8 cellular contexts compared by ENCODE assay signal in the genomic region with DNA sequence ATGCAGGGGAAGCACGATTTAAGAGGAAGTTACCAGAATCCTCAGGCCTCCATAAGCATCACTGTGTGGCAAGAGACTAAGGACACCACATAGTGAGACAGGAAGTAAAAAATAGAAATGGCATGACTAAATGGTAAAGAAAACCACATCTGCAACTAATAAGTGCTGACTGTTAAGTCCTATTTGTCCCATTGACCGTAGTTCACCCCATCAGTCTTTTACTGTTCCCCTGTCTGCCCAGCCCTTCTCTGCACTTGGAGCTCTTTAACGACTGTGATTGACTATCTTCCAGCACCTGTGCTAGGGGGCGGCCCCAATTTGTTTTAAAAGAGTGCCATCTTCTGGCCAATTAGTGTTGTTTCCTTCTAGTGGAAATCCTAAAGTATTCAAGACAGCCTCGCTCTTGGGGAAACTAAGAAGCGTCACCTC.
DNase-seq lines count a peak whose midpoint lies in the region; ATAC-seq and TF ChIP-seq lines count a peak whose summit lies in the region.

No MANE protein-coding gene starts in this region.

- POLR2A ChIA-PET in activated CD8-positive, alpha-beta T cell treated with anti-CD3 and anti-CD28 coated beads for 36 hours (lab: Charles Lee): no interaction called here

- peak; percentile 27 for TF ChIP-seq CTCF in activated CD8-positive, alpha-beta T cell treated with anti-CD3 and anti-CD28 coated beads for 36 hours (IDR thresholded peaks at IDR 0.05)
- peak; percentile 28 for TF ChIP-seq CTCF in endothelial cell (IDR thresholded peaks at IDR 0.05; ENCODE audit: unreplicated experiment)
- TF ChIP-seq CTCF in stomach (IDR thresholded peaks at IDR 0.05): peak in 4 of 7 experiments; percentile 18 to 67 (median 40)

- no peaks in the 10 kb centered on the region for H3K36me3 ChIP-seq in stomach

- intact Hi-C loops in activated CD8-positive, alpha-beta T cell treated with anti-CD3 and anti-CD28 coated beads for 36 hours (cut with micrococcal nuclease): loop anchor here (5.0 kb wide), 1 partner anchor 188 kb away; no protein-coding TSS in a partner anchor
- intact Hi-C loops in stomach (cut with DNase I; ENCODE audit: low total_unique reads): loop anchor here (5.0 kb wide), 1 partner anchor 188 kb away; no protein-coding TSS in a partner anchor

- WGBS in stomach, 5 donors: 1 to 22% (median 5%) methylated on average over 6 of the region's 6 CpGs

- in situ Hi-C loops in ACHN (cut with HindIII; ENCODE audit: low pct_ligation_motif_present, low pct_unique_long_range_greater_than_20kb, low sequenced_read_pairs): no loop called here

- H3K4me3 ChIP-seq in stomach: no peak overlapping the region

- peak; percentile 69 for ATAC-seq in GM18858 (IDR thresholded peaks at IDR 0.05; ENCODE audit: unreplicated experiment)
- ATAC-seq in HG03520 (IDR thresholded peaks at IDR 0.05; ENCODE audit: unreplicated experiment): peak; percentile 74
- ATAC-seq in activated CD8-positive, alpha-beta T cell treated with anti-CD3 and anti-CD28 coated beads for 36 hours: peak; percentile 60

- H3K36me3 Mint-ChIP-seq in activated CD8-positive, alpha-beta T cell treated with anti-CD3 and anti-CD28 coated beads for 36 hours (ENCODE audit: low read depth): no peaks in the 10 kb centered on the region
- H3K36me3 Mint-ChIP-seq in endothelial cell (ENCODE audit: low read depth, unreplicated experiment): no peaks in the 10 kb centered on the region

- no peaks in the 10 kb centered on the region for H3K9me3 Mint-ChIP-seq in activated CD8-positive, alpha-beta T cell treated with anti-CD3 and anti-CD28 coated beads for 36 hours
- no peaks in the 10 kb centered on the region for H3K9me3 Mint-ChIP-seq in endothelial cell (ENCODE audit: unreplicated experiment)

- DNase-seq in ACHN (peak; percentile 26), NCI-H748 (lab: John Stamatoyannopoulos, UW; ENCODE audit: unreplicated experiment) (peak; percentile 80), endothelial cell (ENCODE audit: low spot score) (peak; percentile 18), mucosa of gallbladder (ENCODE audit: low spot score) (peak; percentile 46), stomach (peak; percentile 49)
- peak; percentile 46 for DNase-seq in activated CD8-positive, alpha-beta T cell treated with anti-CD3 and anti-CD28 coated beads for 36 hours

- CTCF ChIA-PET in activated CD8-positive, alpha-beta T cell treated with anti-CD3 and anti-CD28 coated beads for 36 hours (lab: Charles Lee): interaction anchor here (0.8 to 2.0 kb wide), 6 partner anchors 13 to 402 kb away, joined by 3 to 7 read pairs (median 4); no protein-coding TSS in a partner anchor

- peaks cover 0 to 26% (median 6%) of the 10 kb centered on the region in 4 donors for H3K4me1 ChIP-seq in stomach

- TF ChIP-seq POLR2A in stomach (IDR thresholded peaks at IDR 0.05): no peak

- no peak overlapping the region for H3K27ac ChIP-seq in stomach

- no peak for TF ChIP-seq EP300 in stomach (IDR thresholded peaks at IDR 0.05)

- no peak overlapping the region for H3K4me3 Mint-ChIP-seq in activated CD8-positive, alpha-beta T cell treated with anti-CD3 and anti-CD28 coated beads for 36 hours
- no peak overlapping the region for H3K4me3 Mint-ChIP-seq in endothelial cell (ENCODE audit: unreplicated experiment)

- peaks cover 0 to 3% (median 0%) of the 10 kb centered on the region in 3 donors for H3K27me3 ChIP-seq in stomach

- H3K27ac Mint-ChIP-seq in activated CD8-positive, alpha-beta T cell treated with anti-CD3 and anti-CD28 coated beads for 36 hours: no peak overlapping the region
- H3K27ac Mint-ChIP-seq in endothelial cell (ENCODE audit: unreplicated experiment): no peak overlapping the region

- no peaks in the 10 kb centered on the region for H3K27me3 Mint-ChIP-seq in activated CD8-positive, alpha-beta T cell treated with anti-CD3 and anti-CD28 coated beads for 36 hours
- H3K27me3 Mint-ChIP-seq in endothelial cell (ENCODE audit: unreplicated experiment): no peaks in the 10 kb centered on the region

- peaks cover 0 to 8% (median 3%) of the 10 kb centered on the region in 4 donors for H3K9me3 ChIP-seq in stomach

- H3K4me1 Mint-ChIP-seq in activated CD8-positive, alpha-beta T cell treated with anti-CD3 and anti-CD28 coated beads for 36 hours (ENCODE audit: low read depth): peaks cover 5% of the 10 kb centered on the region
- H3K4me1 Mint-ChIP-seq in endothelial cell (ENCODE audit: unreplicated experiment): peaks cover 16% of the 10 kb centered on the region

Comparison
In these comparisons a context has a peak if more than half of its experiments do, and no peak if none do; other contexts are left out.
1. DNase-seq: peak in every context shown above with its lines; median percentile 80 in NCI-H748; 49 in stomach; 46 in activated CD8-positive, alpha-beta T cell treated with anti-CD3 and anti-CD28 coated beads for 36 hours; 46 in mucosa of gallbladder; 26 in ACHN; 18 in endothelial cell.